In genomic region chr2:58981237-58981636, GRCh38 we compare ENCODE assay signal across 7 cellular contexts.
"Had no signal": no experiment of that assay in that cellular context is flagged by ENCODE, and none has a peak within 500 bp of the region (broad histone marks: within the 10 kb centered on the region; RNA-seq: fewer than 3 reads in every experiment).

No MANE protein-coding gene starts in this region.

- ATAC-seq: GM12878 had no signal

- H3K4me3 ChIP-seq: GM12878 had no signal

- DNase-seq: GDM1, GF-D8 had no signal

- FAIRE-seq: GM12878, GM12891, GM12892, GM18507, GM19239 had no signal
